ENCODE assay signal across 34 cellular contexts in the genomic region with DNA sequence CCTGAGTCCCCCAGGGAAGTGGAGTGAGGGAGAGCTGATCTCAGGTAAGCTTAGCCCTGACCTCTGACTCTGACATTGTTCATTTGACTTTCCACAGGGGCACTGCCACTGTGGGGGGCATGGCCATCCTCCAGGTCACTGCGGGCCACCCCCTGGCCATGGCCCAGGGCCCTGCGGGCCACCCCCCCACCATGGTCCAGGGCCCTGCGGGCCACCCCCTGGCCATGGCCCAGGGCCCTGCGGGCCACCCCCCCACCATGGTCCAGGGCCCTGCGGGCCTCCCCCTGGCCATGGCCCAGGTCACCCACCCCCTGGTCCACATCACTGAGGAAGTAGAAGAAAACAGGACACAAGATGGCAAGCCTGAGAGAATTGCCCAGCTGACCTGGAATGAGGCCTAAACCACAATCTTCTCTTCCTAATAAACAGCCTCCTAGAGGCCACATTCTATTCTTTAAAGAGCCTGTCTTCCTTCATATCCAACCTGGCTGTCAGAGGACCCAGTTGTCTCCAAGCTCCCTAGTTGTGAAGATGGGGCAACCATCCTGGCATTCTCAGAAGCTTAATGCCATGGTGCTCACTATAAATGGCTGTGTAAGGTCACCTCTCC. TPM values are rescaled to one million over a fixed set of nuclear protein-coding genes. Genes with fewer than 3 reads are reported as not detected.
"Had no signal": no experiment of that assay in that cellular context is flagged by ENCODE, and none has a peak within 500 bp of the region (broad histone marks: within the 10 kb centered on the region; RNA-seq: fewer than 3 reads in every experiment).

No MANE protein-coding gene starts in this region.

- H3K4me3 Mint-ChIP-seq: stimulated activated effector memory CD8-positive, alpha-beta T cell treated with anti-CD3 and anti-CD28 coated beads, Interleukin-12 subunit alpha, Interleukin-12 subunit beta, amount 100 ng/mL, for 72 hours had no signal

- H3K36me3 Mint-ChIP-seq: immature natural killer cell, mesothelial cell of epicardium had no signal

- DNase-seq: activated CD4-positive, alpha-beta T cell treated with anti-CD3 and anti-CD28 coated beads for 48 hours; activated CD4-positive, alpha-beta T cell treated with anti-CD3 and anti-CD28 coated beads, Interleukin-2, amount 50 U/mL, for 48 hours; activated CD8-positive, alpha-beta memory T cell treated with anti-CD3 and anti-CD28 coated beads for 24 hours; activated CD8-positive, alpha-beta memory T cell treated with anti-CD3 and anti-CD28 coated beads, Interleukin-2, amount 50 U/mL, for 4 hours; activated gamma-delta T cell treated with Interleukin-2 at 50 U/mL for 16 hours; activated naive CD4-positive, alpha-beta T cell treated with anti-CD3 and anti-CD28 coated beads, Interleukin-2, amount 50 U/mL, for 16 hours; activated T-cell treated with anti-CD3 and anti-CD28 coated beads, Interleukin-2, amount 50 U/mL, for 1 hour; aorta; body of pancreas; cortex of kidney; foreskin fibroblast; hypothalamus; immature natural killer cell; kidney; naive thymus-derived CD4-positive, alpha-beta T cell; right lobe of liver; stimulated activated CD4-positive, alpha-beta T cell treated with anti-CD3 and anti-CD28 coated beads, Interleukin-4, amount 100 ng/mL, for 24 hours; uterus had no signal

- H3K9me3 Mint-ChIP-seq: immature natural killer cell; mesothelial cell of epicardium; stimulated activated effector memory CD8-positive, alpha-beta T cell treated with anti-CD3 and anti-CD28 coated beads, Interleukin-12 subunit alpha, Interleukin-12 subunit beta, amount 100 ng/mL, for 72 hours had no signal

- H3K4me1 ChIP-seq: uterus had no signal

- H3K4me3 ChIP-seq: body of pancreas, heart left ventricle, right lobe of liver, tibial nerve, uterus had no signal

- H3K27ac ChIP-seq: body of pancreas, heart left ventricle, right lobe of liver, tibial nerve, uterus, VCaP had no signal

- H3K9me3 ChIP-seq: body of pancreas, heart left ventricle, right lobe of liver, tibial nerve, uterus had no signal

- H3K27ac Mint-ChIP-seq: immature natural killer cell; mesothelial cell of epicardium; naive thymus-derived CD4-positive, alpha-beta T cell; progenitor cell of endocrine pancreas; stimulated activated effector memory CD8-positive, alpha-beta T cell treated with anti-CD3 and anti-CD28 coated beads, Interleukin-12 subunit alpha, Interleukin-12 subunit beta, amount 100 ng/mL, for 72 hours had no signal

- ATAC-seq: activated CD4-positive, CD25-positive, alpha-beta regulatory T cell treated with anti-CD3 and anti-CD28 coated beads, Interleukin-2, amount 50 U/mL, for 24 hours; body of pancreas; esophagus mucosa; heart left ventricle; naive thymus-derived CD4-positive, alpha-beta T cell; right lobe of liver; stimulated activated effector memory CD8-positive, alpha-beta T cell treated with anti-CD3 and anti-CD28 coated beads, Interleukin-12 subunit alpha, Interleukin-12 subunit beta, amount 100 ng/mL, for 72 hours had no signal

- H3K27me3 ChIP-seq: body of pancreas, heart left ventricle, right lobe of liver, tibial nerve, uterus had no signal

- H3K36me3 ChIP-seq: heart left ventricle, right lobe of liver, tibial nerve, uterus had no signal

RNA-seq across cellular contexts. Expression of a gene that starts 1.9 kb away (rescaled TPM):
- polyA plus RNA-seq: naive thymus-derived CD4-positive, alpha-beta T cell had no signal

RNA-seq across cellular contexts. Expression of a gene that starts 5.2 kb away (rescaled TPM):
- total RNA-seq: aorta; body of pancreas; cardiac septum; chondrocyte; endothelial cell of umbilical vein; esophagus mucosa; heart left ventricle; kidney; mesothelial cell of epicardium; naive thymus-derived CD4-positive, alpha-beta T cell; osteocyte; renal cortical epithelial cell; right lobe of liver; skeletal muscle tissue; T-helper 1 cell treated with Interleukin-12 subunit alpha and Interleukin-12 subunit beta and Interleukin-4 antibody, amounts not matched to agents 30 ng/mL and 1 ng/mL, for 36 hours; temporal lobe; tibial nerve had no signal
- polyA plus RNA-seq: endothelial cell of umbilical vein; immature natural killer cell; naive thymus-derived CD4-positive, alpha-beta T cell had no signal
